In the genomic region with DNA sequence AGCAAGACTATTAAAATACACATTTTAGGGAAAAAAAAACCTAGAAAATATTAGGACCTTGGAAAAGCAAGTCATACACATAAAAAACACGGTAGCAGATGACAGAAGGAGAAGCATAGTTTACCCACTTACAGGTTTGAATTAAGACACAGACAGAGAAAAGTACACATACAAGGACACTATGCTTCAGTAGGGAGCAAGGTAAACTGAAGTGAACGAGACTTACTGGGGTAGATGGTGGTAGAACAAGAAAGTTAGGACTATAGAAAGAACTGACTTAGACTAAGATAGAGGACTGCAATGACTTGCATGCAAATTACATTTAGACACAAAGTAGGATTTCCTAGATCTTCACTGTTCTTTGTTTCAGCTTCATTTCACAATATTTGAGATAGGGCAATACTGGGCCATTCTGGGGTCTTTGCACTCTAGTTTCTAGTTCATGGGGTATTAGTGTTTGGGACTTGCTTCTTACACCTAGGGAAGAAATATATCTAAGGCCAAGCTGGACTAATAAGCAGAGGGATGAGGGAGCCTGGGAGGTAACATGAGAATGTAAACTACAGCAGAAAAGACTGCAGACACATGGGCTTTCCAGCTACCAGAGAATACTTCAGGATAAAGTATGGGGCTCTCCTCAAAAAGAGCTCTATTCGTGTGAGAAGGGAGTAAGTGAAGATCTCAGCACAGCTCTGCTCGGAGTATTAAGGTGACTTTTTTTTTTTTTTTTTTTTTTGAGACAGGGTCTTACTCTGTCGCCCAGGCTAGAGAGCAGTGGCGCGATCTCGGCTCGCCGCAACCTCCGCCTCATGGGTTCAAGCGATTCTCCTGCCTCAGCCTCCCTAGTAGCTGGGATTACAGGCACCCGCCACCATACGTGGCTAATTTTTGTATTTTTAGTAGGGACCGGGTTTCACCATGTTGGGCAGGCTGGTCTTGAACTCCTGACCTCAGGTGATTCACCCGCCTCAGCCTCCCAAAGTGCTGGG, we compare ENCODE assay signal across 2 cellular contexts.
TF ChIP-seq lines count a peak whose summit lies in the region.

No MANE protein-coding gene starts in this region.

TF ChIP-seq in liver, 16 proteins besides CTCF, POLR2A, EP300 and RAD21:
- no peak for TF ChIP-seq JUND (IDR thresholded peaks at IDR 0.05)
- TF ChIP-seq, protein P1, sequence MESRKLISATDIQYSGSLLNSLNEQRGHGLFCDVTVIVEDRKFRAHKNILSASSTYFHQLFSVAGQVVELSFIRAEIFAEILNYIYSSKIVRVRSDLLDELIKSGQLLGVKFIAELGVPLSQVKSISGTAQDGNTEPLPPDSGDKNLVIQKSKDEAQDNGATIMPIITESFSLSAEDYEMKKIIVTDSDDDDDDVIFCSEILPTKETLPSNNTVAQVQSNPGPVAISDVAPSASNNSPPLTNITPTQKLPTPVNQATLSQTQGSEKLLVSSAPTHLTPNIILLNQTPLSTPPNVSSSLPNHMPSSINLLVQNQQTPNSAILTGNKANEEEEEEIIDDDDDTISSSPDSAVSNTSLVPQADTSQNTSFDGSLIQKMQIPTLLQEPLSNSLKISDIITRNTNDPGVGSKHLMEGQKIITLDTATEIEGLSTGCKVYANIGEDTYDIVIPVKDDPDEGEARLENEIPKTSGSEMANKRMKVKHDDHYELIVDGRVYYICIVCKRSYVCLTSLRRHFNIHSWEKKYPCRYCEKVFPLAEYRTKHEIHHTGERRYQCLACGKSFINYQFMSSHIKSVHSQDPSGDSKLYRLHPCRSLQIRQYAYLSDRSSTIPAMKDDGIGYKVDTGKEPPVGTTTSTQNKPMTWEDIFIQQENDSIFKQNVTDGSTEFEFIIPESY (IDR thresholded peaks at IDR 0.05), result no peak
- no peak for TF ChIP-seq EGR1 (IDR thresholded peaks at IDR 0.05; ENCODE audit: low read depth in 2 of 2)
- TF ChIP-seq RXRA (IDR thresholded peaks at IDR 0.05), result no peak
- TF ChIP-seq, protein P2, sequence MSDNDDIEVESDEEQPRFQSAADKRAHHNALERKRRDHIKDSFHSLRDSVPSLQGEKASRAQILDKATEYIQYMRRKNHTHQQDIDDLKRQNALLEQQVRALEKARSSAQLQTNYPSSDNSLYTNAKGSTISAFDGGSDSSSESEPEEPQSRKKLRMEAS (IDR thresholded peaks at IDR 0.05), result no peak
- no peak for TF ChIP-seq FOXA1 (IDR thresholded peaks at IDR 0.05)
- TF ChIP-seq HNF4G (IDR thresholded peaks at IDR 0.05), result no peak
- TF ChIP-seq YY1 (IDR thresholded peaks at IDR 0.05), result no peak
- no peak for TF ChIP-seq TAF1 (conservative IDR thresholded peaks at IDR 0.05)
- no peak for TF ChIP-seq SP1 (IDR thresholded peaks at IDR 0.05)
- no peak for TF ChIP-seq FOXA2 (IDR thresholded peaks at IDR 0.05)
TF ChIP-seq in liver: peak in this region for 0.

TF ChIP-seq in HepG2, 621 proteins besides CTCF, POLR2A, EP300 and RAD21:
- no peak for TF ChIP-seq ZNF460 (CRISPR knock-in tag; IDR thresholded peaks at IDR 0.05; ENCODE audit: borderline replicate concordance)
